3 cellular contexts compared by ENCODE assay signal in genomic region chr11:34984514-34984913, GRCh38.
TF ChIP-seq lines count a peak whose summit lies in the region.

No MANE protein-coding gene starts in this region.

TF ChIP-seq in HepG2, 621 proteins besides CTCF, POLR2A, EP300 and RAD21:
- peak; percentile 43 to 56; a peak in 2 of 4 replicates for TF ChIP-seq MAFK (conservative IDR thresholded peaks at IDR 0.05 in 1 of 2, IDR thresholded peaks at IDR 0.05 in 1 of 2; ENCODE audit: low read length in 2 of 2)
- TF ChIP-seq MAFF (IDR thresholded peaks at IDR 0.05; ENCODE audit: low read depth, low read length), result 0 out of 2 replicates have a peak, but pooled peaks have one; percentile 10
- no peak for TF ChIP-seq ETS1 (CRISPR knock-in tag; IDR thresholded peaks at IDR 0.05)

TF ChIP-seq in IMR-90, 13 proteins besides CTCF, POLR2A, EP300 and RAD21:
- TF ChIP-seq CEBPB (IDR thresholded peaks at IDR 0.05; ENCODE audit: low read depth, low read length) (no peak), FOS (IDR thresholded peaks at IDR 0.05; ENCODE audit: low read depth, low read length) (no peak), USF2 (IDR thresholded peaks at IDR 0.05; ENCODE audit: low read depth, low read length) (no peak), MAZ (IDR thresholded peaks at IDR 0.05; ENCODE audit: borderline replicate concordance, low read depth, low read length) (no peak), CHD1 (IDR thresholded peaks at IDR 0.05; ENCODE audit: low read depth, low read length) (no peak), SMC3 (IDR thresholded peaks at IDR 0.05; ENCODE audit: low read depth, low read length) (no peak), ELK1 (IDR thresholded peaks at IDR 0.05; ENCODE audit: borderline replicate concordance, low read depth, low read length) (no peak), BHLHE40 (IDR thresholded peaks at IDR 0.05; ENCODE audit: low read depth, low read length) (no peak), MXI1 (IDR thresholded peaks at IDR 0.05; ENCODE audit: borderline replicate concordance, low read depth, low read length) (no peak)

TF ChIP-seq in K562, 482 proteins besides CTCF, POLR2A, EP300 and RAD21:
- TF ChIP-seq ZNF316 (IDR thresholded peaks at IDR 0.05), result peak; percentile 57
- TF ChIP-seq MAFG (tag; conservative IDR thresholded peaks at IDR 0.05), result peak; percentile 45; the same call in 1 of the 2 replicates
- no peak for TF ChIP-seq SOX6 (IDR thresholded peaks at IDR 0.05)
TF ChIP-seq in K562: peak in this region for 2.
